In genomic region chrX:12814434-12814833, GRCh38 we compare ENCODE assay signal across 8 cellular contexts. TPM values are rescaled to one million over a fixed set of nuclear protein-coding genes. Genes with fewer than 3 reads are reported as not detected.
DNase-seq lines count a peak whose midpoint lies in the region; ATAC-seq, FAIRE-seq and TF ChIP-seq lines count a peak whose summit lies in the region.

No MANE protein-coding gene starts in this region.

- no peak for FAIRE-seq in H54 (lab: Jason Lieb, UNC)

- no peak overlapping the region for H3K4me3 Mint-ChIP-seq in CD8-positive, alpha-beta memory T cell
- no peak overlapping the region for H3K4me3 Mint-ChIP-seq in activated B cell treated with CpG ODN at 0.5 μM for 24 hours

- H3K27ac ChIP-seq in CD8-positive, alpha-beta memory T cell (ENCODE audit: low read depth, low read length), result no peak overlapping the region
- no peak overlapping the region for H3K27ac ChIP-seq in prostate gland

- intact Hi-C loops in activated B cell treated with CpG ODN at 0.5 μM for 24 hours (cut with micrococcal nuclease) (loop anchor here (1.0 to 10.0 kb wide), 6 partner anchors 80 to 1218 kb away; no protein-coding TSS in a partner anchor), prostate gland (cut with DNase I) (no loop called here)

- no peaks in the 10 kb centered on the region for H3K36me3 ChIP-seq in CD8-positive, alpha-beta memory T cell (ENCODE audit: insufficient read depth, low read length)
- H3K36me3 ChIP-seq in prostate gland, result no peaks in the 10 kb centered on the region

- POLR2A ChIA-PET in CD8-positive, alpha-beta memory T cell (lab: Charles Lee), result no interaction called here
- POLR2A ChIA-PET in activated B cell treated with CpG ODN at 0.5 μM for 24 hours (lab: Charles Lee), result interaction anchor here (0.6 to 1.0 kb wide), 4 partner anchors 76 to 160 kb away, joined by 3 to 9 read pairs (median 3); partner anchors contain the start of gene TMSB4X

- H3K27me3 Mint-ChIP-seq in CD8-positive, alpha-beta memory T cell, result peaks cover 0 to 8% of the 10 kb centered on the region in 2 donors
- no peaks in the 10 kb centered on the region for H3K27me3 Mint-ChIP-seq in activated B cell treated with CpG ODN at 0.5 μM for 24 hours

- peak overlapping the region in 1 of 8 donors; percentile 83 for H3K27ac Mint-ChIP-seq in CD8-positive, alpha-beta memory T cell
- no peak overlapping the region for H3K27ac Mint-ChIP-seq in activated B cell treated with CpG ODN at 0.5 μM for 24 hours

- DNase-seq in CD8-positive, alpha-beta memory T cell, result peak in 4 of 5 donors; percentile 1 to 47 (median 18)
- peak; percentile 24 to 35 for DNase-seq in Kasumi-1 (lab: John Stamatoyannopoulos, UW)
- DNase-seq in activated B cell treated with CpG ODN at 0.5 μM for 24 hours, result no peak
- DNase-seq in fibroblast of gingiva (ENCODE audit: low read depth), result peak; percentile 29
- DNase-seq in prostate gland (ENCODE audit: low spot score), result peak; percentile 13
- no peak for DNase-seq in H54 (ENCODE audit: insufficient read length, low spot score)

- CTCF ChIA-PET in CD8-positive, alpha-beta memory T cell (lab: Charles Lee), result interaction anchor here (0.7 to 2.0 kb wide), 3 partner anchors 21 to 674 kb away, joined by 3 to 6 read pairs (median 5); no protein-coding TSS in a partner anchor
- CTCF ChIA-PET in activated B cell treated with CpG ODN at 0.5 μM for 24 hours (lab: Charles Lee), result interaction anchor here (0.8 to 3.6 kb wide), 18 partner anchors 11 to 938 kb away, joined by 3 to 67 read pairs (median 4); partner anchors contain the start of gene PRPS2

- ATAC-seq in GM18511 (IDR thresholded peaks at IDR 0.05; ENCODE audit: unreplicated experiment) (peak; percentile 82), activated B cell treated with CpG ODN at 0.5 μM for 24 hours (ENCODE audit: low read depth) (peak; percentile 71), GM18870 (IDR thresholded peaks at IDR 0.05; ENCODE audit: unreplicated experiment) (no peak)

- no peaks in the 10 kb centered on the region for H3K9me3 ChIP-seq in CD8-positive, alpha-beta memory T cell (ENCODE audit: low read length)
- H3K9me3 ChIP-seq in prostate gland, result no peaks in the 10 kb centered on the region

- H3K36me3 Mint-ChIP-seq in CD8-positive, alpha-beta memory T cell, result peaks cover 0 to 47% (median 4%) of the 10 kb centered on the region in 3 donors
- H3K36me3 Mint-ChIP-seq in activated B cell treated with CpG ODN at 0.5 μM for 24 hours (ENCODE audit: low read depth), result peaks cover 21% of the 10 kb centered on the region

- H3K27me3 ChIP-seq in CD8-positive, alpha-beta memory T cell (ENCODE audit: insufficient read depth, low read length, poor library complexity, severe bottlenecking), result no peaks in the 10 kb centered on the region
- no peaks in the 10 kb centered on the region for H3K27me3 ChIP-seq in prostate gland (replicated peaks; ENCODE audit: insufficient read depth)

- TF ChIP-seq CTCF in activated B cell treated with CpG ODN at 0.5 μM for 24 hours (IDR thresholded peaks at IDR 0.05) (no peak), prostate gland (IDR thresholded peaks at IDR 0.05) (peak in 3 of 4 experiments; percentile 31 to 53 (median 44))

- no peaks in the 10 kb centered on the region for H3K9me3 Mint-ChIP-seq in CD8-positive, alpha-beta memory T cell
- H3K9me3 Mint-ChIP-seq in activated B cell treated with CpG ODN at 0.5 μM for 24 hours, result no peaks in the 10 kb centered on the region

- 14% methylated on average over 4 of the region's 4 CpGs for WGBS in prostate gland

- no peaks in the 10 kb centered on the region for H3K4me1 ChIP-seq in CD8-positive, alpha-beta memory T cell (ENCODE audit: insufficient read depth, low read length)
- H3K4me1 ChIP-seq in prostate gland (replicated peaks), result no peaks in the 10 kb centered on the region

- TF ChIP-seq POLR2A in prostate gland (IDR thresholded peaks at IDR 0.05) (no peak), H54 (IDR thresholded peaks at IDR 0.05; ENCODE audit: low read depth, low read length) (no peak)

- H3K4me1 Mint-ChIP-seq in CD8-positive, alpha-beta memory T cell, result no peaks in the 10 kb centered on the region
- no peaks in the 10 kb centered on the region for H3K4me1 Mint-ChIP-seq in activated B cell treated with CpG ODN at 0.5 μM for 24 hours

- no peak overlapping the region for H3K4me3 ChIP-seq in CD8-positive, alpha-beta memory T cell (ENCODE audit: low read length)
- H3K4me3 ChIP-seq in prostate gland, result no peak overlapping the region

RNA-seq across cellular contexts. Expression of gene PRPS2, which starts 23.2 kb away (rescaled TPM):
- 10 to 100 TPM; 80.4 to 81.8 TPM for total RNA-seq in CD8-positive, alpha-beta memory T cell
- 28.8 TPM for polyA plus RNA-seq in CD8-positive, alpha-beta memory T cell
- total RNA-seq in activated B cell treated with CpG ODN at 0.5 μM for 24 hours, result 33.9 and 37.7 TPM in 2 replicates
- 100 to 1,000 TPM in 1 of 2 donors, 10 to 100 TPM in 1; 43.0 to 567 TPM for total RNA-seq in prostate gland

RNA-seq across cellular contexts. Expression of gene TLR7, which starts 52.4 kb away (rescaled TPM):
- not detected for total RNA-seq in CD8-positive, alpha-beta memory T cell
- not detected for polyA plus RNA-seq in CD8-positive, alpha-beta memory T cell
- total RNA-seq in activated B cell treated with CpG ODN at 0.5 μM for 24 hours, result 4.6 and 5.4 TPM in 2 replicates
- 1 to 10 TPM in 1 of 2 donors, under 1 TPM in 1; 0.57 to 1.6 TPM for total RNA-seq in prostate gland

Comparison
In these comparisons a context has a peak if more than half of its experiments do, and no peak if none do; other contexts are left out.
1. DNase-seq: peak in CD8-positive, alpha-beta memory T cell (4 of 5), Kasumi-1 (2 of 2), fibroblast of gingiva (single experiment) and prostate gland (single experiment); none in activated B cell treated with CpG ODN at 0.5 μM for 24 hours (single experiment) and H54 (single experiment).